ENCODE assay signal across 1 cellular context in the genomic region with DNA sequence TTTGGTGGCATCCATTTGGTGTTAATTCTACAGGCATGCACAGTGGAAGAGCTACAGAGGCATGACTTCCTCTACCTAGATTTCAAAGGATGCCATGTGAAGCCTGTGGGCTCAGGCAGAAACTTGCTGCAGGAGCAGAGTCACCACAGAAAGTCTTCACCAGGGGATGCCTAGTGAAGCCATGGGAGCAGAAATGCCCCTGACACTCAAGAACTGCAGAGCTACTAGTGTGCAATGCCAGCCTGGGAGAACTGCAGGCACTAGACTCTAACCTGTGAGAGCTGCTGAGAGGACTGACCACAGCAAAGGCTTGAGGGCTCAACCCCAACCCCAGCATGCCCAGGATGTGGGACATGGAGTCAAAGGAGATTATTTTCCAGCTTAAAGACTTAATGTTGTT.
TF ChIP-seq lines count a peak whose summit lies in the region.

No MANE protein-coding gene starts in this region.

TF ChIP-seq in GM23338, 12 proteins besides CTCF, POLR2A, EP300 and RAD21 (continued from another document):
- TF ChIP-seq, protein P1, sequence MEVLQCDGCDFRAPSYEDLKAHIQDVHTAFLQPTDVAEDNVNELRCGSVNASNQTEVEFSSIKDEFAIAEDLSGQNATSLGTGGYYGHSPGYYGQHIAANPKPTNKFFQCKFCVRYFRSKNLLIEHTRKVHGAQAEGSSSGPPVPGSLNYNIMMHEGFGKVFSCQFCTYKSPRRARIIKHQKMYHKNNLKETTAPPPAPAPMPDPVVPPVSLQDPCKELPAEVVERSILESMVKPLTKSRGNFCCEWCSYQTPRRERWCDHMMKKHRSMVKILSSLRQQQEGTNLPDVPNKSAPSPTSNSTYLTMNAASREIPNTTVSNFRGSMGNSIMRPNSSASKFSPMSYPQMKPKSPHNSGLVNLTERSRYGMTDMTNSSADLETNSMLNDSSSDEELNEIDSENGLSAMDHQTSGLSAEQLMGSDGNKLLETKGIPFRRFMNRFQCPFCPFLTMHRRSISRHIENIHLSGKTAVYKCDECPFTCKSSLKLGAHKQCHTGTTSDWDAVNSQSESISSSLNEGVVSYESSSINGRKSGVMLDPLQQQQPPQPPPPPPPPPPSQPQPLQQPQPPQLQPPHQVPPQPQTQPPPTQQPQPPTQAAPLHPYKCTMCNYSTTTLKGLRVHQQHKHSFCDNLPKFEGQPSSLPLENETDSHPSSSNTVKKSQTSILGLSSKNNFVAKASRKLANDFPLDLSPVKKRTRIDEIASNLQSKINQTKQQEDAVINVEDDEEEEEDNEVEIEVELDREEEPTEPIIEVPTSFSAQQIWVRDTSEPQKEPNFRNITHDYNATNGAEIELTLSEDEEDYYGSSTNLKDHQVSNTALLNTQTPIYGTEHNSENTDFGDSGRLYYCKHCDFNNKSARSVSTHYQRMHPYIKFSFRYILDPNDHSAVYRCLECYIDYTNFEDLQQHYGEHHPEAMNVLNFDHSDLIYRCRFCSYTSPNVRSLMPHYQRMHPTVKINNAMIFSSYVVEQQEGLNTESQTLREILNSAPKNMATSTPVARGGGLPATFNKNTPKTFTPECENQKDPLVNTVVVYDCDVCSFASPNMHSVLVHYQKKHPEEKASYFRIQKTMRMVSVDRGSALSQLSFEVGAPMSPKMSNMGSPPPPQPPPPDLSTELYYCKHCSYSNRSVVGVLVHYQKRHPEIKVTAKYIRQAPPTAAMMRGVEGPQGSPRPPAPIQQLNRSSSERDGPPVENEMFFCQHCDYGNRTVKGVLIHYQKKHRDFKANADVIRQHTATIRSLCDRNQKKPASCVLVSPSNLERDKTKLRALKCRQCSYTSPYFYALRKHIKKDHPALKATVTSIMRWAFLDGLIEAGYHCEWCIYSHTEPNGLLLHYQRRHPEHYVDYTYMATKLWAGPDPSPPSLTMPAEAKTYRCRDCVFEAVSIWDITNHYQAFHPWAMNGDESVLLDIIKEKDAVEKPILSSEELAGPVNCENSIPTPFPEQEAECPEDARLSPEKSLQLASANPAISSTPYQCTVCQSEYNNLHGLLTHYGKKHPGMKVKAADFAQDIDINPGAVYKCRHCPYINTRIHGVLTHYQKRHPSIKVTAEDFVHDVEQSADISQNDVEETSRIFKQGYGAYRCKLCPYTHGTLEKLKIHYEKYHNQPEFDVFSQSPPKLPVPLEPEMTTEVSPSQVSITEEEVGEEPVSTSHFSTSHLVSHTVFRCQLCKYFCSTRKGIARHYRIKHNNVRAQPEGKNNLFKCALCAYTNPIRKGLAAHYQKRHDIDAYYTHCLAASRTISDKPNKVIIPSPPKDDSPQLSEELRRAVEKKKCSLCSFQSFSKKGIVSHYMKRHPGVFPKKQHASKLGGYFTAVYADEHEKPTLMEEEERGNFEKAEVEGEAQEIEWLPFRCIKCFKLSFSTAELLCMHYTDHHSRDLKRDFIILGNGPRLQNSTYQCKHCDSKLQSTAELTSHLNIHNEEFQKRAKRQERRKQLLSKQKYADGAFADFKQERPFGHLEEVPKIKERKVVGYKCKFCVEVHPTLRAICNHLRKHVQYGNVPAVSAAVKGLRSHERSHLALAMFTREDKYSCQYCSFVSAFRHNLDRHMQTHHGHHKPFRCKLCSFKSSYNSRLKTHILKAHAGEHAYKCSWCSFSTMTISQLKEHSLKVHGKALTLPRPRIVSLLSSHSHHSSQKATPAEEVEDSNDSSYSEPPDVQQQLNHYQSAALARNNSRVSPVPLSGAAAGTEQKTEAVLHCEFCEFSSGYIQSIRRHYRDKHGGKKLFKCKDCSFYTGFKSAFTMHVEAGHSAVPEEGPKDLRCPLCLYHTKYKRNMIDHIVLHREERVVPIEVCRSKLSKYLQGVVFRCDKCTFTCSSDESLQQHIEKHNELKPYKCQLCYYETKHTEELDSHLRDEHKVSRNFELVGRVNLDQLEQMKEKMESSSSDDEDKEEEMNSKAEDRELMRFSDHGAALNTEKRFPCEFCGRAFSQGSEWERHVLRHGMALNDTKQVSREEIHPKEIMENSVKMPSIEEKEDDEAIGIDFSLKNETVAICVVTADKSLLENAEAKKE (CRISPR knock-in tag; IDR thresholded peaks at IDR 0.05), result no peak
- no peak for TF ChIP-seq ZNF331 (CRISPR knock-in tag; IDR thresholded peaks at IDR 0.05; ENCODE audit: low read depth)
- no peak for TF ChIP-seq JUNB (IDR thresholded peaks at IDR 0.05; ENCODE audit: unreplicated experiment)
- TF ChIP-seq EZH2 (IDR thresholded peaks at IDR 0.05; ENCODE audit: low read depth, unreplicated experiment), result no peak
- no peak for TF ChIP-seq CREB1 (CRISPR knock-in tag; IDR thresholded peaks at IDR 0.05; ENCODE audit: low read depth)
- TF ChIP-seq STAT1 (IDR thresholded peaks at IDR 0.05; ENCODE audit: unreplicated experiment), result no peak
- no peak for TF ChIP-seq EZH2phosphoT487 (IDR thresholded peaks at IDR 0.05; ENCODE audit: unreplicated experiment)
- TF ChIP-seq NANOG (IDR thresholded peaks at IDR 0.05; ENCODE audit: borderline replicate concordance), result no peak
TF ChIP-seq in GM23338: peak in this region for 0.
